In the genomic region with DNA sequence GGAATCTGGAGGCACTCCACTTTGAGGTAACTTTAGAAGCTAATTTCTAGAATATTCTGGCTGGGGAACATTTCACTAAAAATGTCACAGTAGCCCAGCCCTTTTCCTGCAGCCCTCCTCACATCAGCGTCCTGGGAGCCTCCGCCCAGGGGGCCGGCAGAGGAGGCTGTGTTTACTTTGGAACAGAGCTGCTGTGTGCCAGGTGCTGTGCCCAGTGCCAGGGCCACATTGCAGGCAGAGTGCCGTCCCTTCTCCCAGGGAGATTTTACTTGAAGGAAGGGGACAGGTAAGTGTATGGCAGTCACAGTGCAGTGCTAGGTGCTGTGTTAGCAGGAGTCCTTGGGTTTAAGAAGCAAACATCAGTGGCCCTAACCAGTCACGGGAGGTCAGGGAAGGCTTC, we compare ENCODE assay signal across 20 cellular contexts.
DNase-seq lines count a peak whose midpoint lies in the region; ATAC-seq and TF ChIP-seq lines count a peak whose summit lies in the region.
"Had no signal": no experiment of that assay in that cellular context is flagged by ENCODE, and none has a peak within 500 bp of the region (broad histone marks: within the 10 kb centered on the region; RNA-seq: fewer than 3 reads in every experiment).

No MANE protein-coding gene starts in this region.

- DNase-seq in COLO668 (lab: John Stamatoyannopoulos, UW; ENCODE audit: unreplicated experiment) (peak; percentile 48), NCI-H1092 treated with DMSO at 0.1 percent for 48 hours (lab: John Stamatoyannopoulos, UW) (peak; percentile 66), PC-3 (peak; percentile 27), mucosa of descending colon (peak in 2 of 3 donors; percentile 40 to 54), globus pallidus (ENCODE audit: low spot score) (no peak)
- no peak for DNase-seq in activated CD4-positive, CD25-positive, alpha-beta regulatory T cell treated with anti-CD3 and anti-CD28 coated beads, Interleukin-2, amount 50 U/mL, for 72 hours
- DNase-seq: activated CD4-positive, alpha-beta memory T cell treated with anti-CD3 and anti-CD28 coated beads for 36 hours; activated gamma-delta T cell treated with Interleukin-2 at 50 U/mL for 16 hours; adrenal gland; CD4-positive, CD25-positive, alpha-beta regulatory T cell; DMS79 treated with DMSO at 0.1 percent for 48 hours; foreskin keratinocyte; kidney; ovary; stimulated activated naive B cell treated with anti-CD40 and anti-IgM and Interleukin-4, amounts not matched to agents 10 μg/mL and 1 μg/mL and 100 μg/mL, for 72 hours; T-helper 17 cell had no signal

- TF ChIP-seq CTCF in PC-3 (conservative IDR thresholded peaks at IDR 0.05; ENCODE audit: low read depth, low read length): no peak
- no peak for TF ChIP-seq CTCF in mucosa of descending colon (IDR thresholded peaks at IDR 0.05)

- H3K27me3 ChIP-seq in PC-3 (ENCODE audit: low read length): no peaks in the 10 kb centered on the region
- H3K27me3 ChIP-seq: adrenal gland, foreskin keratinocyte, ovary had no signal

- intact Hi-C loops in PC-3 (cut with micrococcal nuclease) (loop anchor here (1.0 to 10.0 kb wide), 2 partner anchors 17 to 46 kb away; no protein-coding TSS in a partner anchor), mucosa of descending colon (cut with DNase I, micrococcal nuclease) (no loop called here)

- H4K20me1 ChIP-seq in PC-3 (ENCODE audit: low read length): no peaks in the 10 kb centered on the region

- H3K4me1 ChIP-seq in PC-3 (ENCODE audit: insufficient read depth, low read length) (peaks cover 18% of the 10 kb centered on the region), mucosa of descending colon (ENCODE audit: low read depth) (no peaks in the 10 kb centered on the region)
- H3K4me1 ChIP-seq: adrenal gland, foreskin keratinocyte had no signal

- no TSS peak for BruUV-seq in PC-3 (replicated peaks; lab: Mats Ljungman, UMichigan)

- POLR2A ChIA-PET in PC-3 (lab: Charles Lee; ENCODE audit: unreplicated experiment): no interaction called here

- no peak overlapping the region for H3K4me3 ChIP-seq in PC-3 (ENCODE audit: low read length)
- no peak overlapping the region for H3K4me3 ChIP-seq in mucosa of descending colon
- H3K4me3 ChIP-seq: adrenal gland, GM23248, ovary, thoracic aorta had no signal

- H3K27ac ChIP-seq in PC-3 (ENCODE audit: low read length): peak overlapping the region; percentile 43
- H3K27ac ChIP-seq: adrenal gland, foreskin keratinocyte, GM23248, ovary, thoracic aorta had no signal

- ATAC-seq in PC-3: peak; percentile 69
- peak; percentile 72 for ATAC-seq in mucosa of descending colon
- no peak for ATAC-seq in HG03039 (IDR thresholded peaks at IDR 0.05; ENCODE audit: unreplicated experiment)
- no peak for ATAC-seq in GM21723 (IDR thresholded peaks at IDR 0.05; ENCODE audit: unreplicated experiment)
- ATAC-seq: T-helper 17 cell had no signal

- H3K79me2 ChIP-seq in PC-3 (ENCODE audit: low read length): no peaks in the 10 kb centered on the region

- H3K36me3 ChIP-seq in PC-3 (ENCODE audit: low read depth, low read length) (no peaks in the 10 kb centered on the region), mucosa of descending colon (ENCODE audit: low read depth) (no peaks in the 10 kb centered on the region)
- H3K36me3 ChIP-seq: adrenal gland, ovary, thoracic aorta had no signal

- no peaks in the 10 kb centered on the region for H3K9me3 ChIP-seq in PC-3 (ENCODE audit: low read length)
- H3K9me3 ChIP-seq in mucosa of descending colon: no peaks in the 10 kb centered on the region
- H3K9me3 ChIP-seq: adrenal gland, ovary, thoracic aorta had no signal

- H2AFZ ChIP-seq in PC-3 (ENCODE audit: low read length): peak overlapping the region; percentile 48; the same call in 1 of the 2 replicates
- H2AFZ ChIP-seq: GM23248 had no signal

- no peaks in the 10 kb centered on the region for H3F3A ChIP-seq in PC-3 (ENCODE audit: low read length, unreplicated experiment)

- CTCF ChIA-PET in PC-3 (lab: Charles Lee): interaction anchor here (0.8 to 2.0 kb wide), 4 partner anchors 12 to 138 kb away, joined by 3 to 6 read pairs (median 3); no protein-coding TSS in a partner anchor

- H3K9me2 ChIP-seq in PC-3 (replicated peaks; ENCODE audit: low read length): no peaks in the 10 kb centered on the region

- H3K9ac ChIP-seq in PC-3 (ENCODE audit: low read length): 0 out of 2 replicates have a peak overlapping the region, but pooled peaks have one; percentile 9
- H3K9ac ChIP-seq: GM23248 had no signal

- H3K4me2 ChIP-seq in PC-3 (ENCODE audit: low read length): peak overlapping the region; percentile 23

Comparison
In these comparisons a context has a peak if more than half of its experiments do, and no peak if none do; other contexts are left out.
1. DNase-seq: peak in COLO668 (single experiment), NCI-H1092 treated with DMSO at 0.1 percent for 48 hours (single experiment), PC-3 (single experiment) and mucosa of descending colon (2 of 3); none in globus pallidus (single experiment) and activated CD4-positive, CD25-positive, alpha-beta regulatory T cell treated with anti-CD3 and anti-CD28 coated beads, Interleukin-2, amount 50 U/mL, for 72 hours (single experiment).
2. ATAC-seq: peak in PC-3 (single experiment) and mucosa of descending colon (single experiment); none in HG03039 (single experiment) and GM21723 (single experiment).